In genomic region chr5:32014345-32014744, GRCh38 we compare ENCODE assay signal across 24 cellular contexts.
DNase-seq lines count a peak whose midpoint lies in the region; ATAC-seq and TF ChIP-seq lines count a peak whose summit lies in the region.
"Had no signal": no experiment of that assay in that cellular context is flagged by ENCODE, and none has a peak within 500 bp of the region (broad histone marks: within the 10 kb centered on the region; RNA-seq: fewer than 3 reads in every experiment).

No MANE protein-coding gene starts in this region.

- no peaks in the 10 kb centered on the region for H3K27me3 Mint-ChIP-seq in natural killer cell treated with Interleukin-12 subunit alpha and Interleukin-12 subunit beta and Interleukin-15 and Interleukin-18, amount 100 ng/mL, for 72 hours
- peaks cover 0 to 5% of the 10 kb centered on the region in 2 donors for H3K27me3 Mint-ChIP-seq in natural killer cell (ENCODE audit: low read depth in 2 of 2)
- H3K27me3 Mint-ChIP-seq: activated CD8-positive, alpha-beta memory T cell treated with anti-CD3 and anti-CD28 coated beads, Interleukin-2, amount 10 ng/mL, durations not matched to agents 7 days and 5 days; T-cell had no signal

- no peaks in the 10 kb centered on the region for H4K20me1 ChIP-seq in OCI-LY7 (ENCODE audit: insufficient read depth, low read length)

- no peak for DNase-seq in natural killer cell treated with Interleukin-12 subunit alpha and Interleukin-12 subunit beta and Interleukin-15 and Interleukin-18, amount 100 ng/mL, for 72 hours (ENCODE audit: low spot score)
- DNase-seq in natural killer cell (no peak), OCI-LY7 (ENCODE audit: low spot score) (peak; percentile 67), midbrain (lab: John Stamatoyannopoulos, UW) (no peak), left cardiac atrium (no peak)
- DNase-seq: activated CD8-positive, alpha-beta memory T cell treated with anti-CD3 and anti-CD28 coated beads, Interleukin-2, amount 10 ng/mL, durations not matched to agents 7 days and 5 days; activated naive CD4-positive, alpha-beta T cell treated with anti-CD3 and anti-CD28 coated beads for 36 hours; amniotic stem cell; BE2C; GOT3; hippocampal formation; mucosa of descending colon; NCI-H1105 treated with DMSO at 0.1 percent for 48 hours; NCI-H1930; NCI-H524 treated with DMSO at 0.1 percent for 48 hours; stimulated activated CD4-positive, alpha-beta T cell treated with anti-CD3 and anti-CD28 coated beads, Interleukin-4, amount 100 ng/mL, for 4 hours; T-cell; transverse colon had no signal

- no peak overlapping the region for H3K27ac Mint-ChIP-seq in natural killer cell treated with Interleukin-12 subunit alpha and Interleukin-12 subunit beta and Interleukin-15 and Interleukin-18, amount 100 ng/mL, for 72 hours
- H3K27ac Mint-ChIP-seq in natural killer cell = no peak overlapping the region
- H3K27ac Mint-ChIP-seq: activated CD8-positive, alpha-beta memory T cell treated with anti-CD3 and anti-CD28 coated beads, Interleukin-2, amount 10 ng/mL, durations not matched to agents 7 days and 5 days; activated naive CD4-positive, alpha-beta T cell treated with anti-CD3 and anti-CD28 coated beads for 36 hours; nephron; T-cell had no signal

- no peaks in the 10 kb centered on the region for H3K9me2 ChIP-seq in OCI-LY7 (ENCODE audit: insufficient read depth, low read length)

- intact Hi-C loops in natural killer cell (cut with micrococcal nuclease) (no loop called here), OCI-LY7 (cut with micrococcal nuclease; ENCODE audit: unreplicated experiment) (loop anchor here (2.0 kb wide), 1 partner anchor 62 kb away; no protein-coding TSS in a partner anchor), left cardiac atrium (cut with DNase I) (no loop called here)

- H3K79me2 ChIP-seq in OCI-LY7 (ENCODE audit: insufficient read depth, low read depth, low read length) = peaks cover 8% of the 10 kb centered on the region; the same call in 1 of the 2 replicates

- no peaks in the 10 kb centered on the region for H3K9me3 ChIP-seq in OCI-LY7 (ENCODE audit: low read length)
- H3K9me3 ChIP-seq: BE2C, mucosa of descending colon, transverse colon had no signal

- CTCF ChIA-PET in OCI-LY7 (lab: Charles Lee; ENCODE audit: unreplicated experiment) = no interaction called here

- ATAC-seq in natural killer cell treated with Interleukin-12 subunit alpha and Interleukin-12 subunit beta and Interleukin-15 and Interleukin-18, amount 100 ng/mL, for 72 hours = peak; percentile 43 to 60
- ATAC-seq in natural killer cell = no peak
- peak; percentile 41 for ATAC-seq in HG03342 (IDR thresholded peaks at IDR 0.05; ENCODE audit: unreplicated experiment)
- ATAC-seq in HG02938 (IDR thresholded peaks at IDR 0.05; ENCODE audit: unreplicated experiment) = no peak
- no peak for ATAC-seq in GM21723 (IDR thresholded peaks at IDR 0.05; ENCODE audit: unreplicated experiment)
- no peak for ATAC-seq in left cardiac atrium
- ATAC-seq: activated CD8-positive, alpha-beta memory T cell treated with anti-CD3 and anti-CD28 coated beads, Interleukin-2, amount 10 ng/mL, durations not matched to agents 7 days and 5 days; mucosa of descending colon; T-cell had no signal

- peak overlapping the region; percentile 87 for H3K27ac ChIP-seq in OCI-LY7 (ENCODE audit: low read depth, low read length, poor library complexity, severe bottlenecking)
- H3K27ac ChIP-seq: RWPE1, transverse colon had no signal

- no peak for TF ChIP-seq CTCF in natural killer cell (IDR thresholded peaks at IDR 0.05)
- TF ChIP-seq CTCF in OCI-LY7 (conservative IDR thresholded peaks at IDR 0.05; ENCODE audit: low read length) = no peak

- H3K4me3 Mint-ChIP-seq in natural killer cell treated with Interleukin-12 subunit alpha and Interleukin-12 subunit beta and Interleukin-15 and Interleukin-18, amount 100 ng/mL, for 72 hours = no peak overlapping the region
- no peak overlapping the region for H3K4me3 Mint-ChIP-seq in natural killer cell
- H3K4me3 Mint-ChIP-seq: activated CD8-positive, alpha-beta memory T cell treated with anti-CD3 and anti-CD28 coated beads, Interleukin-2, amount 10 ng/mL, durations not matched to agents 7 days and 5 days; activated naive CD4-positive, alpha-beta T cell treated with anti-CD3 and anti-CD28 coated beads for 36 hours; nephron; T-cell had no signal

- TSS peak; percentile 24 for BruUV-seq in OCI-LY7 (replicated peaks; lab: Mats Ljungman, UMichigan)

- peak overlapping the region; percentile 69 for H3K4me2 ChIP-seq in OCI-LY7 (ENCODE audit: low read length)

- peak overlapping the region; percentile 80 for H2AFZ ChIP-seq in OCI-LY7 (ENCODE audit: low read length)

- no peaks in the 10 kb centered on the region for H3K9me3 Mint-ChIP-seq in natural killer cell treated with Interleukin-12 subunit alpha and Interleukin-12 subunit beta and Interleukin-15 and Interleukin-18, amount 100 ng/mL, for 72 hours
- H3K9me3 Mint-ChIP-seq in natural killer cell = no peaks in the 10 kb centered on the region
- H3K9me3 Mint-ChIP-seq: activated naive CD4-positive, alpha-beta T cell treated with anti-CD3 and anti-CD28 coated beads for 36 hours; nephron; T-cell had no signal

- peaks cover 77% of the 10 kb centered on the region for H3K4me1 ChIP-seq in OCI-LY7 (ENCODE audit: insufficient read depth, low read length, poor library complexity, severe bottlenecking)
- H3K4me1 ChIP-seq: BE2C had no signal

- peak overlapping the region; percentile 52 for H3K4me3 ChIP-seq in OCI-LY7 (ENCODE audit: low read depth, low read length, poor library complexity, severe bottlenecking)
- H3K4me3 ChIP-seq: lung, mucosa of descending colon, transverse colon had no signal

- H3K36me3 Mint-ChIP-seq in natural killer cell treated with Interleukin-12 subunit alpha and Interleukin-12 subunit beta and Interleukin-15 and Interleukin-18, amount 100 ng/mL, for 72 hours = no peaks in the 10 kb centered on the region
- H3K36me3 Mint-ChIP-seq in natural killer cell = no peaks in the 10 kb centered on the region
- H3K36me3 Mint-ChIP-seq: activated CD8-positive, alpha-beta memory T cell treated with anti-CD3 and anti-CD28 coated beads, Interleukin-2, amount 10 ng/mL, durations not matched to agents 7 days and 5 days; T-cell had no signal

- H3K4me1 Mint-ChIP-seq in natural killer cell treated with Interleukin-12 subunit alpha and Interleukin-12 subunit beta and Interleukin-15 and Interleukin-18, amount 100 ng/mL, for 72 hours (ENCODE audit: low read depth in 2 of 2) = peaks cover 13 to 20% of the 10 kb centered on the region in 2 donors
- peaks cover 17 to 18% of the 10 kb centered on the region in 2 donors for H3K4me1 Mint-ChIP-seq in natural killer cell

- POLR2A ChIA-PET in OCI-LY7 (lab: Charles Lee) = interaction anchor here (0.6 to 2.7 kb wide), 2 partner anchors 9 to 141 kb away, joined by 4 to 13 read pairs; no protein-coding TSS in a partner anchor

- H3K36me3 ChIP-seq in OCI-LY7 (ENCODE audit: insufficient read depth, low read length) = no peaks in the 10 kb centered on the region
- H3K36me3 ChIP-seq: BE2C, transverse colon had no signal

Comparison
In these comparisons a context has a peak if more than half of its experiments do, and no peak if none do; other contexts are left out.
1. ATAC-seq: peak in natural killer cell treated with Interleukin-12 subunit alpha and Interleukin-12 subunit beta and Interleukin-15 and Interleukin-18, amount 100 ng/mL, for 72 hours (2 of 2) and HG03342 (single experiment); none in natural killer cell (0 of 3), HG02938 (single experiment), GM21723 (single experiment) and left cardiac atrium (0 of 2).